24 cellular contexts compared by ENCODE assay signal in genomic region chr11:45449036-45449601, GRCh38.
A peak's percentile ranks its signal among the peaks of the same experiment; 100 is the strongest.
DNase-seq lines count a peak whose midpoint lies in the region; ATAC-seq, FAIRE-seq and TF ChIP-seq lines count a peak whose summit lies in the region.
"Had no signal": no experiment of that assay in that cellular context is flagged by ENCODE, and none has a peak within 500 bp of the region (broad histone marks: within the 10 kb centered on the region; RNA-seq: fewer than 3 reads in every experiment).

No MANE protein-coding gene starts in this region.

- FAIRE-seq in frontal cortex (lab: Jason Lieb, UNC) = no peak
- FAIRE-seq: HepG2, K562 had no signal

- TF ChIP-seq CTCF in spleen (IDR thresholded peaks at IDR 0.05 in 8 of 11, conservative IDR thresholded peaks at IDR 0.05 in 3 of 11) = no peak

- WGBS in spleen, 5 donors = 60 to 73% (median 65%) methylated on average over 9 of the region's 9 CpGs

- intact Hi-C loops in spleen (cut with DNase I; ENCODE audit: low total_unique reads) = no loop called here

- H3K27me3 ChIP-seq in spleen (replicated peaks in 1 of 7) = peaks cover 0 to 41% (median 3%) of the 10 kb centered on the region in 7 donors
- H3K27me3 ChIP-seq: Peyer's patch had no signal

- H3K4me1 ChIP-seq in spleen = no peaks in the 10 kb centered on the region
- H3K4me1 ChIP-seq: Peyer's patch, SJSA1 had no signal

- H3K4me3 ChIP-seq in spleen = no peak overlapping the region
- H3K4me3 ChIP-seq: K562, MG63, Peyer's patch, SJSA1 had no signal

- DNase-seq in Ammon's horn (ENCODE audit: low spot score) (peak; percentile 71), amygdala (lab: John Stamatoyannopoulos, UW) (peak in 31 of 56 donors; percentile 1 to 73 (median 30)), left kidney (ENCODE audit: low read depth, low spot score) (peak; percentile 49), spleen (peak; percentile 11), NCI-H2029 (lab: John Stamatoyannopoulos, UW) (no peak), frontal cortex (ENCODE audit: low spot score in 2 of 2) (no peak)
- no peak for DNase-seq in stimulated activated CD4-positive, alpha-beta T cell treated with anti-CD3 and anti-CD28 coated beads, Interleukin-15, amount 100 ng/mL, for 24 hours
- DNase-seq: 8988T; CD4-positive, CD25-positive, alpha-beta regulatory T cell; EL; GF-D8; H7; MG63; NCI-H1092; NCI-H1436 treated with DMSO at 0.1 percent for 48 hours; NCI-H2029 treated with DMSO at 0.1 percent for 48 hours; NCI-H226; NCI-H510A treated with DMSO at 0.1 percent for 48 hours; Peyer's patch had no signal

- TF ChIP-seq POLR2A in spleen (IDR thresholded peaks at IDR 0.05) = no peak

- no peak for ATAC-seq in GM18498 (IDR thresholded peaks at IDR 0.05; ENCODE audit: unreplicated experiment)
- ATAC-seq: HepG2, K562 had no signal

- no peak overlapping the region for H3K27ac ChIP-seq in spleen
- H3K27ac ChIP-seq: HL-60, Peyer's patch, SJSA1 had no signal

- no peaks in the 10 kb centered on the region for H3K36me3 ChIP-seq in spleen
- H3K36me3 ChIP-seq: MG63, Peyer's patch, SJSA1 had no signal

- H3K9me3 ChIP-seq in spleen = no peaks in the 10 kb centered on the region
- H3K9me3 ChIP-seq: MG63, Peyer's patch, SJSA1 had no signal

Comparison
In these comparisons a context has a peak if more than half of its experiments do, and no peak if none do; other contexts are left out.
1. DNase-seq: peak in Ammon's horn (single experiment), amygdala (31 of 56), left kidney (single experiment) and spleen (single experiment); none in NCI-H2029 (single experiment), stimulated activated CD4-positive, alpha-beta T cell treated with anti-CD3 and anti-CD28 coated beads, Interleukin-15, amount 100 ng/mL, for 24 hours (single experiment) and frontal cortex (0 of 2).